9 cellular contexts compared by ENCODE assay signal in the genomic region with DNA sequence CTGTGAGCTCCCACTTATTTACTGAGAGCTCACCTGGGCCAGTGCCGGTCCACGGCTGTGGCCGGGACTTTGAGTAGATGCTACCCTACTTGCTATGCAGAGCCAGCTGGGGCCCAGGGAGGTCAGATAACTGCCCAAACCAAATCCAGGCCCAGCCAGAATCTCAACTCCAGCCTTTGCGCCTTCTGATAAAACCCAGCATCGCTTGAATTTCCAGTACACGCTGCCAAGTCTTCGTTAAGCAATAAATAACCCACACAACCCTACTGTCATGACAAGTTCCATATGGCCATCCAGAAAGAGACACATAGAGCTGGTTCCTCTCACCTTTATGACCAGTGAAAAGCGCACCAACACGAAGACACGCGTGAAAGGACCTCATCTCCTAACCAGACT. TPM values are rescaled to one million over a fixed set of nuclear protein-coding genes. Genes with fewer than 3 reads are reported as not detected.
DNase-seq lines count a peak whose midpoint lies in the region; ATAC-seq and TF ChIP-seq lines count a peak whose summit lies in the region.
"Not testable (repeated sequence)": the region's sequence is repeated elsewhere in the genome, so short reads cannot be mapped to it uniquely, and the experiment has no call there.
"Had no signal": no experiment of that assay in that cellular context is flagged by ENCODE, and none has a peak within 500 bp of the region (broad histone marks: within the 10 kb centered on the region; RNA-seq: fewer than 3 reads in every experiment).

No MANE protein-coding gene starts in this region.

- H2AFZ ChIP-seq in OCI-LY3 (ENCODE audit: low read depth, low read length), result not testable (repeated sequence)

- peaks cover 31% of the 10 kb centered on the region for H4K20me1 ChIP-seq in OCI-LY3 (ENCODE audit: insufficient read depth, low read length)

- H3K4me1 ChIP-seq in OCI-LY3 (ENCODE audit: low read length) (peaks cover 21% of the 10 kb centered on the region), gastroesophageal sphincter (peaks cover 4 to 59% (median 11%) of the 10 kb centered on the region in 3 donors)

- peak overlapping the region; percentile 11; the same call in 1 of the 2 replicates for H3K27ac ChIP-seq in OCI-LY3 (ENCODE audit: low read length)
- peak overlapping the region in 3 of 4 donors; percentile 64 to 78 (median 64) for H3K27ac ChIP-seq in gastroesophageal sphincter

- H3K36me3 ChIP-seq in OCI-LY3 (replicated peaks; ENCODE audit: low read depth, low read length); gastroesophageal sphincter: not testable (repeated sequence)

- H3K4me3 Mint-ChIP-seq in activated CD4-positive, alpha-beta T cell treated with anti-CD3 and anti-CD28 coated beads, Interleukin-2, amount 10 ng/mL, durations not matched to agents 7 days and 5 days, result not testable (repeated sequence)
- peak overlapping the region; percentile 63 for H3K4me3 Mint-ChIP-seq in activated naive CD8-positive, alpha-beta T cell
- peak overlapping the region; percentile 3 for H3K4me3 Mint-ChIP-seq in mesothelial cell of epicardium
- H3K4me3 Mint-ChIP-seq in stimulated activated effector memory CD8-positive, alpha-beta T cell treated with anti-CD3 and anti-CD28 coated beads, Interleukin-12 subunit alpha, Interleukin-12 subunit beta, amount 100 ng/mL, for 72 hours, result peak overlapping the region; percentile 36

- DNase-seq in GM12864 (ENCODE audit: low read depth); activated CD4-positive, alpha-beta T cell treated with anti-CD3 and anti-CD28 coated beads, Interleukin-2, amount 10 ng/mL, durations not matched to agents 7 days and 5 days; mesothelial cell of epicardium (ENCODE audit: low spot score in 2 of 2, unreplicated experiment in 2 of 2); stimulated activated effector memory CD8-positive, alpha-beta T cell treated with anti-CD3 and anti-CD28 coated beads, Interleukin-12 subunit alpha, Interleukin-12 subunit beta, amount 100 ng/mL, for 72 hours (ENCODE audit: low spot score in 2 of 2): not testable (repeated sequence)

- not testable (repeated sequence) for H3K9me3 ChIP-seq in OCI-LY3 (ENCODE audit: insufficient read depth, low read length); gastroesophageal sphincter

- not testable (repeated sequence) for H3K9me3 Mint-ChIP-seq in activated CD4-positive, alpha-beta T cell treated with anti-CD3 and anti-CD28 coated beads, Interleukin-2, amount 10 ng/mL, durations not matched to agents 7 days and 5 days; activated naive CD8-positive, alpha-beta T cell (ENCODE audit: low read depth); mesothelial cell of epicardium; stimulated activated effector memory CD8-positive, alpha-beta T cell treated with anti-CD3 and anti-CD28 coated beads, Interleukin-12 subunit alpha, Interleukin-12 subunit beta, amount 100 ng/mL, for 72 hours

- not testable (repeated sequence) for TF ChIP-seq POLR2A in gastroesophageal sphincter (IDR thresholded peaks at IDR 0.05)

- H3K4me1 Mint-ChIP-seq in activated CD4-positive, alpha-beta T cell treated with anti-CD3 and anti-CD28 coated beads, Interleukin-2, amount 10 ng/mL, durations not matched to agents 7 days and 5 days, result peaks cover 47% of the 10 kb centered on the region
- peaks cover 33% of the 10 kb centered on the region for H3K4me1 Mint-ChIP-seq in activated naive CD8-positive, alpha-beta T cell (ENCODE audit: low read depth)
- peaks cover 41% of the 10 kb centered on the region for H3K4me1 Mint-ChIP-seq in mesothelial cell of epicardium
- H3K4me1 Mint-ChIP-seq in stimulated activated effector memory CD8-positive, alpha-beta T cell treated with anti-CD3 and anti-CD28 coated beads, Interleukin-12 subunit alpha, Interleukin-12 subunit beta, amount 100 ng/mL, for 72 hours, result peaks cover 44% of the 10 kb centered on the region

- ATAC-seq in gastroesophageal sphincter; stimulated activated effector memory CD8-positive, alpha-beta T cell treated with anti-CD3 and anti-CD28 coated beads, Interleukin-12 subunit alpha, Interleukin-12 subunit beta, amount 100 ng/mL, for 72 hours: not testable (repeated sequence)

- H3K4me3 ChIP-seq in GM12864 (ENCODE audit: low read depth, low read length), result peak overlapping the region; percentile 41
- H3K4me3 ChIP-seq in OCI-LY3 (ENCODE audit: low read length), result peak overlapping the region; percentile 45
- not testable (repeated sequence) for H3K4me3 ChIP-seq in gastroesophageal sphincter

- peak overlapping the region; percentile 46 for H3K4me2 ChIP-seq in OCI-LY3 (ENCODE audit: low read length)

- CTCF ChIA-PET in activated CD4-positive, alpha-beta T cell treated with anti-CD3 and anti-CD28 coated beads, Interleukin-2, amount 10 ng/mL, durations not matched to agents 7 days and 5 days (lab: Charles Lee), result not testable (repeated sequence)

- peaks cover 89% of the 10 kb centered on the region for H3K79me2 ChIP-seq in OCI-LY3 (ENCODE audit: low read length)

- POLR2A ChIA-PET in activated CD4-positive, alpha-beta T cell treated with anti-CD3 and anti-CD28 coated beads, Interleukin-2, amount 10 ng/mL, durations not matched to agents 7 days and 5 days (lab: Charles Lee), result not testable (repeated sequence)

- TF ChIP-seq CTCF in GM12864 (IDR thresholded peaks at IDR 0.05; ENCODE audit: low read depth, low read length, missing control alignments); OCI-LY3 (IDR thresholded peaks at IDR 0.05; ENCODE audit: low read depth, low read length); gastroesophageal sphincter (IDR thresholded peaks at IDR 0.05); mesothelial cell of epicardium (IDR thresholded peaks at IDR 0.05; ENCODE audit: unreplicated experiment): not testable (repeated sequence)

- peak overlapping the region; percentile 83 for H3K27ac Mint-ChIP-seq in activated CD4-positive, alpha-beta T cell treated with anti-CD3 and anti-CD28 coated beads, Interleukin-2, amount 10 ng/mL, durations not matched to agents 7 days and 5 days
- peak overlapping the region; percentile 54 for H3K27ac Mint-ChIP-seq in activated naive CD8-positive, alpha-beta T cell
- peak overlapping the region; percentile 72 for H3K27ac Mint-ChIP-seq in mesothelial cell of epicardium
- peak overlapping the region; percentile 64 for H3K27ac Mint-ChIP-seq in stimulated activated effector memory CD8-positive, alpha-beta T cell treated with anti-CD3 and anti-CD28 coated beads, Interleukin-12 subunit alpha, Interleukin-12 subunit beta, amount 100 ng/mL, for 72 hours

- TF ChIP-seq EP300 in gastroesophageal sphincter (IDR thresholded peaks at IDR 0.05), result not testable (repeated sequence)

- not testable (repeated sequence) for H3K36me3 Mint-ChIP-seq in activated CD4-positive, alpha-beta T cell treated with anti-CD3 and anti-CD28 coated beads, Interleukin-2, amount 10 ng/mL, durations not matched to agents 7 days and 5 days (ENCODE audit: low read depth); activated naive CD8-positive, alpha-beta T cell; mesothelial cell of epicardium
- peaks cover 93% of the 10 kb centered on the region for H3K36me3 Mint-ChIP-seq in stimulated activated effector memory CD8-positive, alpha-beta T cell treated with anti-CD3 and anti-CD28 coated beads, Interleukin-12 subunit alpha, Interleukin-12 subunit beta, amount 100 ng/mL, for 72 hours

- H3K27me3 Mint-ChIP-seq in activated CD4-positive, alpha-beta T cell treated with anti-CD3 and anti-CD28 coated beads, Interleukin-2, amount 10 ng/mL, durations not matched to agents 7 days and 5 days; activated naive CD8-positive, alpha-beta T cell; mesothelial cell of epicardium (ENCODE audit: low read depth): not testable (repeated sequence)

- H3K9ac ChIP-seq in OCI-LY3 (ENCODE audit: low read length), result not testable (repeated sequence)

- 20 to 32% methylated on average over 1 to 5 of the region's 11 CpGs for WGBS in gastroesophageal sphincter (ENCODE audit: low coverage in 1 of 2), 2 donors

- H3K27me3 ChIP-seq in OCI-LY3 (ENCODE audit: low read depth, low read length); gastroesophageal sphincter: not testable (repeated sequence)

RNA-seq across cellular contexts. Expression of a gene that starts 55.6 kb away (rescaled TPM):
- total RNA-seq in activated CD4-positive, alpha-beta T cell treated with anti-CD3 and anti-CD28 coated beads, Interleukin-2, amount 10 ng/mL, durations not matched to agents 7 days and 5 days, result 100 to 1,000 TPM; 351 to 357 TPM
- total RNA-seq in gastroesophageal sphincter (1 to 10 TPM in 3 of 4 donors, not detected in 1; 1.2 to 2.3 (median 2.0) TPM), mesothelial cell of epicardium (0.38 to 0.63 TPM (median 0.57 TPM) in 3 replicates)
- total RNA-seq: Caco-2, SK-MEL-5 had no signal

Comparison
In these comparisons a context has a peak if more than half of its experiments do, and no peak if none do; other contexts are left out.
1. RNA of a gene that starts 55.6 kb away (total RNA-seq): 351 to 357 TPM in activated CD4-positive, alpha-beta T cell treated with anti-CD3 and anti-CD28 coated beads, Interleukin-2, amount 10 ng/mL, durations not matched to agents 7 days and 5 days; 1.2 to 2.3 TPM in gastroesophageal sphincter and 0.38 to 0.63 TPM in mesothelial cell of epicardium; every median in the first group is over 100 times any median in the second.
2. Peak in every context shown above with its lines, with median percentiles within 50 percentile points of each other: H3K27ac Mint-ChIP-seq.